ENCODE assay signal across 8 cellular contexts in genomic region chr12:77062846-77063461, GRCh38. TPM values are rescaled to one million over a fixed set of nuclear protein-coding genes. Genes with fewer than 3 reads are reported as not detected.
DNase-seq lines count a peak whose midpoint lies in the region; ATAC-seq lines count a peak whose summit lies in the region.

No MANE protein-coding gene starts in this region.

- ATAC-seq in GM21390 (IDR thresholded peaks at IDR 0.05; ENCODE audit: unreplicated experiment) (peak; percentile 28), esophagus mucosa (peak; percentile 82), aorta (ENCODE audit: low FRiP score) (no peak)

- no peaks in the 10 kb centered on the region for H3K9me3 ChIP-seq in aorta (ENCODE audit: control insufficient read depth, low read length)

- H3K4me3 Mint-ChIP-seq in immature natural killer cell, result peak overlapping the region in 1 of 5 donors; percentile 34

- peaks cover 2 to 11% (median 5%) of the 10 kb centered on the region in 3 donors for H3K27me3 Mint-ChIP-seq in immature natural killer cell (ENCODE audit: low read depth in 3 of 3)

- H3K36me3 ChIP-seq in aorta (ENCODE audit: control insufficient read depth in 1 of 2, insufficient read depth in 2 of 2, low read length in 1 of 2), result no peaks in the 10 kb centered on the region

- no peaks in the 10 kb centered on the region for H3K4me1 ChIP-seq in aorta (ENCODE audit: control insufficient read depth in 1 of 2, insufficient read depth in 2 of 2, low read length in 2 of 2)

- peak overlapping the region in 1 of 2 donors; percentile 38 for H3K4me3 ChIP-seq in aorta (ENCODE audit: low read length in 2 of 2)

- intact Hi-C loops in aorta (cut with DNase I), result loop anchor here in 1 of 2 donors (10.0 kb wide), 1 partner anchor 262 kb away; no protein-coding TSS in a partner anchor

- H3K9me3 Mint-ChIP-seq in immature natural killer cell, result no peaks in the 10 kb centered on the region

- H3K36me3 Mint-ChIP-seq in immature natural killer cell, result peaks cover 0 to 3% (median 0%) of the 10 kb centered on the region in 3 donors

- no peaks in the 10 kb centered on the region for H3K27me3 ChIP-seq in aorta (ENCODE audit: control insufficient read depth in 1 of 2, insufficient read depth in 2 of 2, low read length in 1 of 2)

- DNase-seq in EL (peak; percentile 41), HT-29 (ENCODE audit: low spot score) (peak; percentile 45), GM03348 (ENCODE audit: low spot score) (no peak), immature natural killer cell (no peak), aorta (no peak), NCI-H2107 (lab: John Stamatoyannopoulos, UW) (no peak)

- no peak overlapping the region for H3K27ac Mint-ChIP-seq in immature natural killer cell

- H3K4me1 Mint-ChIP-seq in immature natural killer cell, result peaks cover 21 to 35% of the 10 kb centered on the region in 2 donors

- no peak overlapping the region for H3K27ac ChIP-seq in aorta (ENCODE audit: low read depth in 1 of 2, low read length in 2 of 2)

- WGBS in aorta, 2 donors, result 25 to 40% methylated on average over 12 of the region's 12 CpGs

RNA-seq across cellular contexts. Expression of gene E2F7, which starts 2.4 kb away (rescaled TPM):
- total RNA-seq in HT-29 (2014; rRNA removed; shearing (Covaris generic)), result 7.8 and 10.5 TPM in 2 replicates
- total RNA-seq in esophagus mucosa (4.0 TPM), aorta (under 1 TPM; 0.30 to 0.36 TPM)
- polyA plus RNA-seq in immature natural killer cell (under 1 TPM in 2 of 3 donors, not detected in 1; 0.04 to 0.16 TPM), aorta (not detected)

Comparison
In these comparisons a context has a peak if more than half of its experiments do, and no peak if none do; other contexts are left out.
1. DNase-seq: peak in EL (single experiment) and HT-29 (single experiment); none in GM03348 (single experiment), immature natural killer cell (0 of 3), aorta (0 of 2) and NCI-H2107 (single experiment).